ENCODE assay signal across 1 cellular context in the genomic region with DNA sequence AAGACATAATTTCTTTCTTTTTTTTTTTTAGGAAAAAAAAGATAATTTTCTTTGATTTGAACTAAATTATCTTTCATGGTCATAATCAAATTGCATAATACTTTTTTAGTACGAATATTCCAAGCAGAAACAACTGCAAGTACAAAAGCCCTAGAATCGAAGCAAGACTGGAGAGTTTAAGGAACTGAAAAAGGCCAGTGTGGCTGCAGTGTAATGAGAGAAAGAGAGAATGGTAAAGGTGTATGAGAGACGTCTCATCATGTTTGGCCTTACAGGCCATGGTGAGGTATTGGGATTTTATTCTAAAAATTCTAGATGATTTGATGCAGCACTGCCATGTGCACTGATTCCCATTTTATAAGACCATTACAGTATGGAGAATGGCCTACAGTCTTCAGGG.
TF ChIP-seq lines count a peak whose summit lies in the region.

No MANE protein-coding gene starts in this region.

TF ChIP-seq in GM23338, 12 proteins besides CTCF, POLR2A, EP300 and RAD21 (continued from another document):
- TF ChIP-seq, protein P1, sequence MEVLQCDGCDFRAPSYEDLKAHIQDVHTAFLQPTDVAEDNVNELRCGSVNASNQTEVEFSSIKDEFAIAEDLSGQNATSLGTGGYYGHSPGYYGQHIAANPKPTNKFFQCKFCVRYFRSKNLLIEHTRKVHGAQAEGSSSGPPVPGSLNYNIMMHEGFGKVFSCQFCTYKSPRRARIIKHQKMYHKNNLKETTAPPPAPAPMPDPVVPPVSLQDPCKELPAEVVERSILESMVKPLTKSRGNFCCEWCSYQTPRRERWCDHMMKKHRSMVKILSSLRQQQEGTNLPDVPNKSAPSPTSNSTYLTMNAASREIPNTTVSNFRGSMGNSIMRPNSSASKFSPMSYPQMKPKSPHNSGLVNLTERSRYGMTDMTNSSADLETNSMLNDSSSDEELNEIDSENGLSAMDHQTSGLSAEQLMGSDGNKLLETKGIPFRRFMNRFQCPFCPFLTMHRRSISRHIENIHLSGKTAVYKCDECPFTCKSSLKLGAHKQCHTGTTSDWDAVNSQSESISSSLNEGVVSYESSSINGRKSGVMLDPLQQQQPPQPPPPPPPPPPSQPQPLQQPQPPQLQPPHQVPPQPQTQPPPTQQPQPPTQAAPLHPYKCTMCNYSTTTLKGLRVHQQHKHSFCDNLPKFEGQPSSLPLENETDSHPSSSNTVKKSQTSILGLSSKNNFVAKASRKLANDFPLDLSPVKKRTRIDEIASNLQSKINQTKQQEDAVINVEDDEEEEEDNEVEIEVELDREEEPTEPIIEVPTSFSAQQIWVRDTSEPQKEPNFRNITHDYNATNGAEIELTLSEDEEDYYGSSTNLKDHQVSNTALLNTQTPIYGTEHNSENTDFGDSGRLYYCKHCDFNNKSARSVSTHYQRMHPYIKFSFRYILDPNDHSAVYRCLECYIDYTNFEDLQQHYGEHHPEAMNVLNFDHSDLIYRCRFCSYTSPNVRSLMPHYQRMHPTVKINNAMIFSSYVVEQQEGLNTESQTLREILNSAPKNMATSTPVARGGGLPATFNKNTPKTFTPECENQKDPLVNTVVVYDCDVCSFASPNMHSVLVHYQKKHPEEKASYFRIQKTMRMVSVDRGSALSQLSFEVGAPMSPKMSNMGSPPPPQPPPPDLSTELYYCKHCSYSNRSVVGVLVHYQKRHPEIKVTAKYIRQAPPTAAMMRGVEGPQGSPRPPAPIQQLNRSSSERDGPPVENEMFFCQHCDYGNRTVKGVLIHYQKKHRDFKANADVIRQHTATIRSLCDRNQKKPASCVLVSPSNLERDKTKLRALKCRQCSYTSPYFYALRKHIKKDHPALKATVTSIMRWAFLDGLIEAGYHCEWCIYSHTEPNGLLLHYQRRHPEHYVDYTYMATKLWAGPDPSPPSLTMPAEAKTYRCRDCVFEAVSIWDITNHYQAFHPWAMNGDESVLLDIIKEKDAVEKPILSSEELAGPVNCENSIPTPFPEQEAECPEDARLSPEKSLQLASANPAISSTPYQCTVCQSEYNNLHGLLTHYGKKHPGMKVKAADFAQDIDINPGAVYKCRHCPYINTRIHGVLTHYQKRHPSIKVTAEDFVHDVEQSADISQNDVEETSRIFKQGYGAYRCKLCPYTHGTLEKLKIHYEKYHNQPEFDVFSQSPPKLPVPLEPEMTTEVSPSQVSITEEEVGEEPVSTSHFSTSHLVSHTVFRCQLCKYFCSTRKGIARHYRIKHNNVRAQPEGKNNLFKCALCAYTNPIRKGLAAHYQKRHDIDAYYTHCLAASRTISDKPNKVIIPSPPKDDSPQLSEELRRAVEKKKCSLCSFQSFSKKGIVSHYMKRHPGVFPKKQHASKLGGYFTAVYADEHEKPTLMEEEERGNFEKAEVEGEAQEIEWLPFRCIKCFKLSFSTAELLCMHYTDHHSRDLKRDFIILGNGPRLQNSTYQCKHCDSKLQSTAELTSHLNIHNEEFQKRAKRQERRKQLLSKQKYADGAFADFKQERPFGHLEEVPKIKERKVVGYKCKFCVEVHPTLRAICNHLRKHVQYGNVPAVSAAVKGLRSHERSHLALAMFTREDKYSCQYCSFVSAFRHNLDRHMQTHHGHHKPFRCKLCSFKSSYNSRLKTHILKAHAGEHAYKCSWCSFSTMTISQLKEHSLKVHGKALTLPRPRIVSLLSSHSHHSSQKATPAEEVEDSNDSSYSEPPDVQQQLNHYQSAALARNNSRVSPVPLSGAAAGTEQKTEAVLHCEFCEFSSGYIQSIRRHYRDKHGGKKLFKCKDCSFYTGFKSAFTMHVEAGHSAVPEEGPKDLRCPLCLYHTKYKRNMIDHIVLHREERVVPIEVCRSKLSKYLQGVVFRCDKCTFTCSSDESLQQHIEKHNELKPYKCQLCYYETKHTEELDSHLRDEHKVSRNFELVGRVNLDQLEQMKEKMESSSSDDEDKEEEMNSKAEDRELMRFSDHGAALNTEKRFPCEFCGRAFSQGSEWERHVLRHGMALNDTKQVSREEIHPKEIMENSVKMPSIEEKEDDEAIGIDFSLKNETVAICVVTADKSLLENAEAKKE (CRISPR knock-in tag; IDR thresholded peaks at IDR 0.05) = no peak
- TF ChIP-seq, protein P2, sequence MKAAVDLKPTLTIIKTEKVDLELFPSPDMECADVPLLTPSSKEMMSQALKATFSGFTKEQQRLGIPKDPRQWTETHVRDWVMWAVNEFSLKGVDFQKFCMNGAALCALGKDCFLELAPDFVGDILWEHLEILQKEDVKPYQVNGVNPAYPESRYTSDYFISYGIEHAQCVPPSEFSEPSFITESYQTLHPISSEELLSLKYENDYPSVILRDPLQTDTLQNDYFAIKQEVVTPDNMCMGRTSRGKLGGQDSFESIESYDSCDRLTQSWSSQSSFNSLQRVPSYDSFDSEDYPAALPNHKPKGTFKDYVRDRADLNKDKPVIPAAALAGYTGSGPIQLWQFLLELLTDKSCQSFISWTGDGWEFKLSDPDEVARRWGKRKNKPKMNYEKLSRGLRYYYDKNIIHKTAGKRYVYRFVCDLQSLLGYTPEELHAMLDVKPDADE (IDR thresholded peaks at IDR 0.05) = no peak
- TF ChIP-seq ZNF331 (CRISPR knock-in tag; IDR thresholded peaks at IDR 0.05; ENCODE audit: low read depth) = no peak
